Comparison of ENCODE assay signal across 11 cellular contexts in the genomic region with DNA sequence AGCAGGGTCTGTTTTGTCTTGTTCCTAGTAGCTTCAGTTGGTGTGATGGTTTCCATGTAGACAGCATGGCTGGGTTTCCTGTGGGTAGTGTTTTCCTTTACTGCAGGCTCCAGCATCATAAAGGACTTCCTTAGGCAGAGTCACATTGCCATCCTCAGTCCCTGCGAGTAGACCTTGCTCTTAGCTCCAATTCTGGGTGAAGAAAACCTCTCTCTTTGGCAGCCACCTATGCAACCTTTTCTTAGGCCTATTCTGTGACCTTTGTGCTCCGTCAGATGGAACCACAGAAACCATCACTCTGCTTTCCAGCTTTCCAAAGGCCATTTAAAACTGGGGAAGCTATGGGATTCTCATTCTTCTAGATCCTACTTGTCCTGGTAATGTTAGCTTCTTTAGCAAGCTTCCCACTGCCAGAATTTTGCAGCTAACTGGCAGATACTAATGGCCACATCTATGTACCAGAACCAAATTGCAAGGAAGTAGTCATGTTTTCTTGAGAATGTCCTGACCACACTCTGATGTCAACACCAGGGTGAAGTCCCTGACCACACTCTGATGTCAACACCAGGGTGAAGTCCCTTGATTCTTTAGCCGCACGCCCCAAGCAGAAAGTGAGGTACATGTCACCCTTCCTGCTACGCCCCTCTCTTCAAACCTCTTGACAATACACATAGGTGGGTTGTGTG.
A peak's percentile ranks its signal among the peaks of the same experiment; 100 is the strongest.
DNase-seq lines count a peak whose midpoint lies in the region; ATAC-seq and TF ChIP-seq lines count a peak whose summit lies in the region.
"Had no signal": no experiment of that assay in that cellular context is flagged by ENCODE, and none has a peak within 500 bp of the region (broad histone marks: within the 10 kb centered on the region; RNA-seq: fewer than 3 reads in every experiment).

No MANE protein-coding gene starts in this region.

- H3K4me3 Mint-ChIP-seq in activated CD4-positive, alpha-beta T cell treated with anti-CD3 and anti-CD28 coated beads, Interleukin-2, amount 10 ng/mL, durations not matched to agents 24 days and 14 days, result peak overlapping the region; percentile 37
- peak overlapping the region; percentile 24 for H3K4me3 Mint-ChIP-seq in natural killer cell treated with Interleukin-12 subunit alpha and Interleukin-12 subunit beta and Interleukin-15 and Interleukin-18, amount 100 ng/mL, for 72 hours

- peaks cover 3% of the 10 kb centered on the region for H3K9me3 Mint-ChIP-seq in activated CD4-positive, alpha-beta T cell treated with anti-CD3 and anti-CD28 coated beads, Interleukin-2, amount 10 ng/mL, durations not matched to agents 24 days and 14 days
- H3K9me3 Mint-ChIP-seq in natural killer cell treated with Interleukin-12 subunit alpha and Interleukin-12 subunit beta and Interleukin-15 and Interleukin-18, amount 100 ng/mL, for 72 hours, result peaks cover 25% of the 10 kb centered on the region

- no peaks in the 10 kb centered on the region for H3K9me2 ChIP-seq in OCI-LY7 (ENCODE audit: insufficient read depth, low read length)

- intact Hi-C loops in activated CD4-positive, alpha-beta T cell treated with anti-CD3 and anti-CD28 coated beads, Interleukin-2, amount 10 ng/mL, durations not matched to agents 24 days and 14 days (cut with micrococcal nuclease), result loop anchor here (1.0 kb wide), 1 partner anchor 12 kb away; no protein-coding TSS in a partner anchor
- intact Hi-C loops in left colon (cut with DNase I, micrococcal nuclease), result no loop called here
- intact Hi-C loops in OCI-LY7 (cut with micrococcal nuclease; ENCODE audit: unreplicated experiment), result no loop called here

- H3K27me3 Mint-ChIP-seq in activated CD4-positive, alpha-beta T cell treated with anti-CD3 and anti-CD28 coated beads, Interleukin-2, amount 10 ng/mL, durations not matched to agents 24 days and 14 days, result no peaks in the 10 kb centered on the region
- H3K27me3 Mint-ChIP-seq in natural killer cell treated with Interleukin-12 subunit alpha and Interleukin-12 subunit beta and Interleukin-15 and Interleukin-18, amount 100 ng/mL, for 72 hours, result no peaks in the 10 kb centered on the region

- POLR2A ChIA-PET in OCI-LY7 (lab: Charles Lee), result interaction anchor here (0.6 kb wide), 1 partner anchor 18 kb away, joined by 6 read pairs; no protein-coding TSS in a partner anchor

- H3K4me1 Mint-ChIP-seq in activated CD4-positive, alpha-beta T cell treated with anti-CD3 and anti-CD28 coated beads, Interleukin-2, amount 10 ng/mL, durations not matched to agents 24 days and 14 days, result peaks cover 21% of the 10 kb centered on the region
- H3K4me1 Mint-ChIP-seq in natural killer cell treated with Interleukin-12 subunit alpha and Interleukin-12 subunit beta and Interleukin-15 and Interleukin-18, amount 100 ng/mL, for 72 hours (ENCODE audit: low read depth in 2 of 2), result peaks cover 4 to 9% of the 10 kb centered on the region in 2 donors

- peak overlapping the region; percentile 97 for H3K27ac Mint-ChIP-seq in activated CD4-positive, alpha-beta T cell treated with anti-CD3 and anti-CD28 coated beads, Interleukin-2, amount 10 ng/mL, durations not matched to agents 24 days and 14 days
- H3K27ac Mint-ChIP-seq in natural killer cell treated with Interleukin-12 subunit alpha and Interleukin-12 subunit beta and Interleukin-15 and Interleukin-18, amount 100 ng/mL, for 72 hours, result peak overlapping the region; percentile 57 to 66

- DNase-seq in activated CD4-positive, alpha-beta T cell treated with anti-CD3 and anti-CD28 coated beads, Interleukin-2, amount 10 ng/mL, durations not matched to agents 24 days and 14 days, result peak; percentile 89
- DNase-seq in activated CD4-positive, alpha-beta T cell treated with anti-CD3 and anti-CD28 coated beads, Interleukin-2, amount 50 U/mL, for 4 hours, result no peak
- DNase-seq in natural killer cell treated with Interleukin-12 subunit alpha and Interleukin-12 subunit beta and Interleukin-15 and Interleukin-18, amount 100 ng/mL, for 72 hours (ENCODE audit: low spot score), result no peak
- no peak for DNase-seq in hepatic stellate cell (ENCODE audit: low spot score)
- no peak for DNase-seq in left colon
- DNase-seq in OCI-LY7 (ENCODE audit: low spot score), result no peak
- DNase-seq: cerebellar nuclear complex, NCI-H2107, ovary had no signal

- CTCF ChIA-PET in OCI-LY7 (lab: Charles Lee; ENCODE audit: unreplicated experiment), result no interaction called here

- no peaks in the 10 kb centered on the region for H4K20me1 ChIP-seq in OCI-LY7 (ENCODE audit: insufficient read depth, low read length)

- H3K4me1 ChIP-seq in OCI-LY7 (ENCODE audit: insufficient read depth, low read length, poor library complexity, severe bottlenecking), result no peaks in the 10 kb centered on the region

- no peaks in the 10 kb centered on the region for H3K79me2 ChIP-seq in OCI-LY7 (ENCODE audit: insufficient read depth, low read depth, low read length)

- no peaks in the 10 kb centered on the region for H3K9me3 ChIP-seq in OCI-LY7 (ENCODE audit: low read length)
- H3K9me3 ChIP-seq: ovary had no signal

- no peak overlapping the region for H2AFZ ChIP-seq in OCI-LY7 (ENCODE audit: low read length)

- no peaks in the 10 kb centered on the region for H3K36me3 ChIP-seq in OCI-LY7 (ENCODE audit: insufficient read depth, low read length)
- H3K36me3 ChIP-seq: ovary had no signal

- no TSS peak for BruUV-seq in OCI-LY7 (replicated peaks; lab: Mats Ljungman, UMichigan)

- TF ChIP-seq CTCF in OCI-LY7 (conservative IDR thresholded peaks at IDR 0.05; ENCODE audit: low read length), result no peak

- ATAC-seq in GM21619 (IDR thresholded peaks at IDR 0.05; ENCODE audit: unreplicated experiment) (peak; percentile 98), HG03439 (IDR thresholded peaks at IDR 0.05; ENCODE audit: unreplicated experiment) (peak; percentile 98), left colon (no peak)
- ATAC-seq in natural killer cell treated with Interleukin-12 subunit alpha and Interleukin-12 subunit beta and Interleukin-15 and Interleukin-18, amount 100 ng/mL, for 72 hours, result peak; percentile 80 to 90

- H3K4me3 ChIP-seq in OCI-LY7 (ENCODE audit: low read depth, low read length, poor library complexity, severe bottlenecking), result no peak overlapping the region
- H3K4me3 ChIP-seq: ovary had no signal

- no peak overlapping the region for H3K27ac ChIP-seq in OCI-LY7 (ENCODE audit: low read depth, low read length, poor library complexity, severe bottlenecking)
- H3K27ac ChIP-seq: ovary had no signal

- H3K36me3 Mint-ChIP-seq in activated CD4-positive, alpha-beta T cell treated with anti-CD3 and anti-CD28 coated beads, Interleukin-2, amount 10 ng/mL, durations not matched to agents 24 days and 14 days (ENCODE audit: low read depth), result peaks cover 3% of the 10 kb centered on the region
- H3K36me3 Mint-ChIP-seq in natural killer cell treated with Interleukin-12 subunit alpha and Interleukin-12 subunit beta and Interleukin-15 and Interleukin-18, amount 100 ng/mL, for 72 hours, result peaks cover 10% of the 10 kb centered on the region

- H3K4me2 ChIP-seq in OCI-LY7 (ENCODE audit: low read length), result no peak overlapping the region
